23 cellular contexts compared by ENCODE assay signal in genomic region chr6:36101691-36102090, GRCh38.
"Had no signal": no experiment of that assay in that cellular context is flagged by ENCODE, and none has a peak within 500 bp of the region (broad histone marks: within the 10 kb centered on the region; RNA-seq: fewer than 3 reads in every experiment).

No MANE protein-coding gene starts in this region.

- H3K27ac ChIP-seq: foreskin keratinocyte, lower lobe of right lung, ovary, prostate gland, thyroid gland, upper lobe of right lung had no signal

- H3K9me3 Mint-ChIP-seq: activated CD4-positive, alpha-beta T cell treated with anti-CD3 and anti-CD28 coated beads, Interleukin-2, amount 10 ng/mL, durations not matched to agents 7 days and 5 days; activated T-helper 1 cell treated with anti-CD3 and anti-CD28 coated beads, Interleukin-12 subunit alpha, Interleukin-12 subunit beta, Interleukin-2, Interleukin-4 antibody, amounts not matched to agents 30 ng/mL and 10 ng/mL and 1 ng/mL, durations not matched to agents 14 hours and 24 hours and 36 hours; brain; dendritic cell treated with granulocyte-macrophage colony-stimulating factor and Interleukin-4, amounts not matched to agents 40 ng/mL and 50 ng/mL, for 4 days; naive B cell; stimulated activated naive CD8-positive, alpha-beta T cell treated with anti-CD3 and anti-CD28 coated beads, Interleukin-15, Interleukin-2, amounts not matched to agents 100 ng/mL and 50 ng/mL, for 24 hours had no signal

- H3K27ac Mint-ChIP-seq: activated CD4-positive, alpha-beta T cell treated with anti-CD3 and anti-CD28 coated beads, Interleukin-2, amount 10 ng/mL, durations not matched to agents 7 days and 5 days; activated T-helper 1 cell treated with anti-CD3 and anti-CD28 coated beads, Interleukin-12 subunit alpha, Interleukin-12 subunit beta, Interleukin-2, Interleukin-4 antibody, amounts not matched to agents 30 ng/mL and 10 ng/mL and 1 ng/mL, durations not matched to agents 14 hours and 24 hours and 36 hours; brain; dendritic cell treated with granulocyte-macrophage colony-stimulating factor and Interleukin-4, amounts not matched to agents 40 ng/mL and 50 ng/mL, for 4 days had no signal

- H3K4me3 Mint-ChIP-seq: activated CD4-positive, alpha-beta T cell treated with anti-CD3 and anti-CD28 coated beads, Interleukin-2, amount 10 ng/mL, durations not matched to agents 7 days and 5 days; activated T-helper 1 cell treated with anti-CD3 and anti-CD28 coated beads, Interleukin-12 subunit alpha, Interleukin-12 subunit beta, Interleukin-2, Interleukin-4 antibody, amounts not matched to agents 30 ng/mL and 10 ng/mL and 1 ng/mL, durations not matched to agents 14 hours and 24 hours and 36 hours; brain; dendritic cell treated with granulocyte-macrophage colony-stimulating factor and Interleukin-4, amounts not matched to agents 40 ng/mL and 50 ng/mL, for 4 days; stimulated activated naive CD8-positive, alpha-beta T cell treated with anti-CD3 and anti-CD28 coated beads, Interleukin-15, Interleukin-2, amounts not matched to agents 100 ng/mL and 50 ng/mL, for 24 hours had no signal

- ATAC-seq: foreskin keratinocyte, left lobe of liver, lower lobe of right lung, upper lobe of right lung had no signal

- DNase-seq: activated CD4-positive, alpha-beta T cell treated with anti-CD3 and anti-CD28 coated beads, Interleukin-2, amount 10 ng/mL, durations not matched to agents 7 days and 5 days; activated CD4-positive, CD25-positive, alpha-beta regulatory T cell; activated CD8-positive, alpha-beta memory T cell treated with anti-CD3 and anti-CD28 coated beads, Interleukin-2, amount 50 U/mL, for 48 hours; activated gamma-delta T cell; activated naive CD4-positive, alpha-beta T cell treated with anti-CD3 and anti-CD28 coated beads, Interleukin-2, amount 50 U/mL, for 16 hours; aorta; effector CD4-positive, alpha-beta T cell; foreskin keratinocyte; lower lobe of right lung; naive B cell; ovary; spleen; stimulated activated CD4-positive, alpha-beta T cell treated with anti-CD3 and anti-CD28 coated beads, Interleukin-4, amount 100 ng/mL, for 24 hours; substantia nigra; T-helper 9 cell; thyroid gland; upper lobe of right lung had no signal

- H3K27me3 Mint-ChIP-seq: activated CD4-positive, alpha-beta T cell treated with anti-CD3 and anti-CD28 coated beads, Interleukin-2, amount 10 ng/mL, durations not matched to agents 7 days and 5 days; brain; dendritic cell treated with granulocyte-macrophage colony-stimulating factor and Interleukin-4, amounts not matched to agents 40 ng/mL and 50 ng/mL, for 4 days; naive B cell; stimulated activated naive CD8-positive, alpha-beta T cell treated with anti-CD3 and anti-CD28 coated beads, Interleukin-15, Interleukin-2, amounts not matched to agents 100 ng/mL and 50 ng/mL, for 24 hours had no signal
